26 cellular contexts compared by ENCODE assay signal in genomic region chr12:132201391-132202120, GRCh38. TPM values are rescaled to one million over a fixed set of nuclear protein-coding genes. Genes with fewer than 3 reads are reported as not detected.
A peak's percentile ranks its signal among the peaks of the same experiment; 100 is the strongest.
DNase-seq lines count a peak whose midpoint lies in the region; ATAC-seq, FAIRE-seq and TF ChIP-seq lines count a peak whose summit lies in the region.
"Had no signal": no experiment of that assay in that cellular context is flagged by ENCODE, and none has a peak within 500 bp of the region (broad histone marks: within the 10 kb centered on the region; RNA-seq: fewer than 3 reads in every experiment).

No MANE protein-coding gene starts in this region.

- peak overlapping the region; percentile 53 for H2BK5ac ChIP-seq in neuronal stem cell (ENCODE audit: low read length)

- no peak overlapping the region for H3K9ac ChIP-seq in kidney (ENCODE audit: low read length in 2 of 2)
- no peak overlapping the region for H3K9ac ChIP-seq in neuronal stem cell (ENCODE audit: low read depth, low read length, poor library complexity)
- H3K9ac ChIP-seq: BLaER1 had no signal

- no peak overlapping the region for H4K8ac ChIP-seq in neuronal stem cell (ENCODE audit: low read depth, low read length)

- H3K4me3 ChIP-seq in right cardiac atrium (ENCODE audit: low read length) (no peak overlapping the region), kidney (ENCODE audit: low read length in 2 of 2) (no peak overlapping the region), neuronal stem cell (ENCODE audit: low read length in 2 of 2) (no peak overlapping the region)
- H3K4me3 ChIP-seq: BLaER1, GM12878 had no signal

- WGBS in right cardiac atrium: 80% methylated on average over 23 of the region's 23 CpGs
- no CpG with 5 or more reads among the region's 23 CpGs for WGBS in neuronal stem cell (ENCODE audit: extremely low coverage in 2 of 2, insufficient read length in 2 of 2, insufficient replicate concordance in 1 of 2), 2 donors

- H3K27ac ChIP-seq in right cardiac atrium (ENCODE audit: low read length): no peak overlapping the region
- H3K27ac ChIP-seq in kidney (ENCODE audit: low read depth in 2 of 2, low read length in 2 of 2): no peak overlapping the region
- H3K27ac ChIP-seq in neuronal stem cell (replicated peaks; ENCODE audit: low read length): no peak overlapping the region
- H3K27ac ChIP-seq: BLaER1 had no signal

- no peak overlapping the region for H2BK120ac ChIP-seq in neuronal stem cell (ENCODE audit: low read depth, low read length)

- H3K9me3 ChIP-seq in right cardiac atrium (ENCODE audit: control insufficient read depth, low read length) (no peaks in the 10 kb centered on the region), kidney (ENCODE audit: control insufficient read depth in 1 of 2, low read length in 2 of 2) (no peaks in the 10 kb centered on the region), neuronal stem cell (replicated peaks in 1 of 2; ENCODE audit: control insufficient read depth in 2 of 2, insufficient read depth in 1 of 2, low read depth in 1 of 2, low read length in 2 of 2) (no peaks in the 10 kb centered on the region)
- H3K9me3 ChIP-seq: BE2C, BLaER1 had no signal

- H2BK15ac ChIP-seq in neuronal stem cell (ENCODE audit: low read length): no peak overlapping the region

- H3K27me3 ChIP-seq in right cardiac atrium (ENCODE audit: control insufficient read depth, insufficient read depth) (no peaks in the 10 kb centered on the region), neuronal stem cell (ENCODE audit: control insufficient read depth in 3 of 3, insufficient read depth in 3 of 3, low read depth in 1 of 3, low read length in 3 of 3) (peaks cover 0 to 88% (median 6%) of the 10 kb centered on the region in 3 experiments)

- intact Hi-C loops in right cardiac atrium (cut with DNase I): no loop called here
- intact Hi-C loops in left ventricle myocardium superior (cut with micrococcal nuclease): no loop called here
- intact Hi-C loops in kidney (cut with DNase I): no loop called here

- H3K4ac ChIP-seq in neuronal stem cell (ENCODE audit: low read length): peak overlapping the region; percentile 53

- no peak overlapping the region for H2BK12ac ChIP-seq in neuronal stem cell (ENCODE audit: low read length)

- H2AFZ ChIP-seq in neuronal stem cell (ENCODE audit: low read length): no peak overlapping the region

- peak overlapping the region; percentile 70 for H2AK5ac ChIP-seq in neuronal stem cell (ENCODE audit: low read depth, low read length)

- H3K4me1 ChIP-seq in right cardiac atrium (ENCODE audit: control insufficient read depth, insufficient read depth, low read length) (no peaks in the 10 kb centered on the region), kidney (ENCODE audit: control insufficient read depth in 1 of 2, insufficient read depth in 1 of 2, low read depth in 1 of 2, low read length in 2 of 2) (peaks cover 0 to 14% of the 10 kb centered on the region in 2 donors), neuronal stem cell (ENCODE audit: control insufficient read depth in 2 of 2, insufficient read depth in 1 of 2, low read depth in 1 of 2, low read length in 2 of 2) (peaks cover 6 to 8% of the 10 kb centered on the region in 2 donors)
- H3K4me1 ChIP-seq: BE2C had no signal

- no peak for TF ChIP-seq CTCF in kidney (IDR thresholded peaks at IDR 0.05; ENCODE audit: borderline replicate concordance, extremely low read depth, insufficient read depth)

- H3K14ac ChIP-seq in neuronal stem cell (ENCODE audit: low read length): no peak overlapping the region

- H3K36me3 ChIP-seq in kidney (ENCODE audit: control insufficient read depth in 1 of 2, insufficient read depth in 2 of 2, low read length in 2 of 2) (no peaks in the 10 kb centered on the region), neuronal stem cell (replicated peaks in 1 of 2; ENCODE audit: control insufficient read depth in 2 of 2, insufficient read depth in 2 of 2, low read length in 2 of 2) (no peaks in the 10 kb centered on the region)
- H3K36me3 ChIP-seq: BE2C, BLaER1 had no signal

- no peak for FAIRE-seq in kidney (lab: Jason Lieb, UNC)
- FAIRE-seq: A204.1, GM12878, GM12892, GM18507 had no signal

- H3K18ac ChIP-seq in neuronal stem cell (ENCODE audit: low read length): peak overlapping the region; percentile 38

- H4K91ac ChIP-seq in neuronal stem cell (ENCODE audit: low read depth, low read length, poor library complexity): no peak overlapping the region

- no peaks in the 10 kb centered on the region for H3K79me1 ChIP-seq in neuronal stem cell (ENCODE audit: low read depth, low read length)

- no peak for ATAC-seq in right cardiac atrium
- no peak for ATAC-seq in left ventricle myocardium superior
- ATAC-seq in HG03159 (IDR thresholded peaks at IDR 0.05; ENCODE audit: unreplicated experiment): no peak
- ATAC-seq: GM12878 had no signal

- no peak overlapping the region for H3K23ac ChIP-seq in neuronal stem cell (ENCODE audit: low read depth, low read length, poor library complexity)

- DNase-seq in right cardiac atrium (peak in 2 of 3 donors; percentile 29 to 40), left ventricle myocardium superior (no peak), kidney (peak; percentile 73), neuronal stem cell (ENCODE audit: low spot score) (no peak), NCI-H524 (lab: John Stamatoyannopoulos, UW) (no peak)
- DNase-seq: 8988T; ACHN; BE2C; C1 segment of cervical spinal cord; CD4-positive, alpha-beta memory T cell; CD4-positive, CD25-positive, alpha-beta regulatory T cell; CD8-positive, alpha-beta memory T cell; COR-L47; DMS 273 treated with DMSO at 0.1 percent for 48 hours; DMS153; DMS53; DMS79; DND-41; EL; GDM1 had no signal

- no peak overlapping the region for H3K4me2 ChIP-seq in neuronal stem cell (ENCODE audit: insufficient read depth, low read length, poor library complexity, severe bottlenecking)
- H3K4me2 ChIP-seq: BLaER1 had no signal

RNA-seq across cellular contexts. Expression of gene NOC4L, which starts 57.3 kb away (rescaled TPM):
- total RNA-seq in right cardiac atrium (10 to 100 TPM in 1 of 4 donors, 1 to 10 TPM in 3; 7.7 to 10.1 (median 9.1) TPM), left ventricle myocardium superior (12.1 TPM), kidney (20.0 TPM)
- polyA plus RNA-seq in right cardiac atrium (11.0 TPM), kidney (ENCODE audit: insufficient read depth, low read depth, low replicate concordance) (22.3 TPM)
- polyA plus RNA-seq in neuronal stem cell (2013, experiment 1 of 2): 24.2 TPM
- polyA plus RNA-seq in neuronal stem cell (2013, experiment 2 of 2): 24.1 TPM

RNA-seq across cellular contexts. Expression of gene DDX51, which starts 57.4 kb away (rescaled TPM):
- total RNA-seq in right cardiac atrium: 10 to 100 TPM in 2 of 4 donors, 1 to 10 TPM in 2; 7.4 to 11.7 (median 10.1) TPM
- 10.9 TPM for polyA plus RNA-seq in right cardiac atrium
- total RNA-seq in left ventricle myocardium superior: 8.6 TPM
- 19.6 TPM for total RNA-seq in kidney
- 10.3 TPM for polyA plus RNA-seq in kidney (ENCODE audit: insufficient read depth, low read depth, low replicate concordance)
- 8.5 TPM for polyA plus RNA-seq in neuronal stem cell (2013, experiment 1 of 2)
- 8.6 TPM for polyA plus RNA-seq in neuronal stem cell (2013, experiment 2 of 2)

Comparison
In these comparisons a context has a peak if more than half of its experiments do, and no peak if none do; other contexts are left out.
1. DNase-seq: peak in right cardiac atrium (2 of 3) and kidney (single experiment); none in left ventricle myocardium superior (single experiment), neuronal stem cell (single experiment) and NCI-H524 (0 of 2).